17 cellular contexts compared by ENCODE assay signal in genomic region chr11:105611414-105611813, GRCh38. TPM values are rescaled to one million over a fixed set of nuclear protein-coding genes. Genes with fewer than 3 reads are reported as not detected.
DNase-seq lines count a peak whose midpoint lies in the region; ATAC-seq, FAIRE-seq and TF ChIP-seq lines count a peak whose summit lies in the region.
"Had no signal": no experiment of that assay in that cellular context is flagged by ENCODE, and none has a peak within 500 bp of the region (broad histone marks: within the 10 kb centered on the region; RNA-seq: fewer than 3 reads in every experiment).

No MANE protein-coding gene starts in this region.

- H2BK15ac ChIP-seq in H1 (ENCODE audit: low read length) = no peak overlapping the region

- peak overlapping the region; percentile 95 to 97 for H3K4me2 ChIP-seq in H1 (ENCODE audit: insufficient read depth in 1 of 2, low read depth in 2 of 2, low read length in 2 of 2)
- H3K4me2 ChIP-seq in neural cell (ENCODE audit: low read length) = peak overlapping the region; percentile 81

- peak overlapping the region in 5 of 8 donors; percentile 1 to 59 (median 40) for H3K4me3 Mint-ChIP-seq in CD4-positive, alpha-beta memory T cell

- H3K23me2 ChIP-seq in H1 (ENCODE audit: low read depth, low read length) = peaks cover 18% of the 10 kb centered on the region; the same call in 1 of the 2 replicates

- H3K79me1 ChIP-seq in H1 (ENCODE audit: low read depth, low read length) = no peaks in the 10 kb centered on the region

- H3K18ac ChIP-seq in H1 (ENCODE audit: extremely low read depth, low read length) = no peak overlapping the region

- no peaks in the 10 kb centered on the region for H3K36me3 Mint-ChIP-seq in CD4-positive, alpha-beta memory T cell
- H3K36me3 Mint-ChIP-seq in activated naive CD4-positive, alpha-beta T cell treated with anti-CD3 and anti-CD28 coated beads, Interleukin-2, amount 50 U/mL, for 72 hours = peaks cover 0 to 6% of the 10 kb centered on the region in 2 donors
- H3K36me3 Mint-ChIP-seq: naive thymus-derived CD8-positive, alpha-beta T cell; stimulated activated effector memory CD8-positive, alpha-beta T cell treated with anti-CD3 and anti-CD28 coated beads, Interleukin-12 subunit alpha, Interleukin-12 subunit beta, amount 100 ng/mL, for 72 hours had no signal

- H3K27me3 Mint-ChIP-seq in CD4-positive, alpha-beta memory T cell = peaks cover 19 to 33% of the 10 kb centered on the region in 2 donors

- H2AFZ ChIP-seq in H1 (ENCODE audit: low read length) = no peak overlapping the region
- no peak overlapping the region for H2AFZ ChIP-seq in neural cell (ENCODE audit: low read depth, low read length)

- peak overlapping the region in 3 of 4 experiments; percentile 9 to 65 (median 28); a peak in 3 of 7 replicates for H3K9ac ChIP-seq in H1 (replicated peaks in 1 of 4; ENCODE audit: extremely low read depth in 1 of 4, low read depth in 3 of 4, low read length in 3 of 4)
- peak overlapping the region; percentile 66 for H3K9ac ChIP-seq in neural cell (ENCODE audit: low read length)

- POLR2A ChIA-PET in CD4-positive, alpha-beta memory T cell (lab: Charles Lee; ENCODE audit: partially characterized antibody) = no interaction called here
- POLR2A ChIA-PET in H1 (lab: Charles Lee; ENCODE audit: partially characterized antibody) = interaction anchor here (0.9 to 1.2 kb wide), 2 partner anchors 11 to 25 kb away, joined by 4 read pairs; no protein-coding TSS in a partner anchor

- H3K9me2 ChIP-seq in neural cell (ENCODE audit: insufficient read depth, low read length) = no peaks in the 10 kb centered on the region

- no peak for DNase-seq in CD4-positive, alpha-beta memory T cell
- DNase-seq in NCI-H2227 (lab: John Stamatoyannopoulos, UW; ENCODE audit: unreplicated experiment) (peak; percentile 5), H1 (ENCODE audit: low read depth in 1 of 2, low spot score in 2 of 2) (no peak), HT-29 (ENCODE audit: low spot score) (no peak)
- no peak for DNase-seq in effector CD8-positive, alpha-beta T cell (lab: John Stamatoyannopoulos, UW)
- DNase-seq in activated naive CD4-positive, alpha-beta T cell treated with anti-CD3 and anti-CD28 coated beads, Interleukin-2, amount 50 U/mL, for 72 hours (ENCODE audit: low spot score in 2 of 2) = no peak
- DNase-seq in activated T-cell treated with anti-CD3 and anti-CD28 coated beads, Interleukin-2, amount 50 U/mL, for 48 hours = no peak
- DNase-seq: activated T-cell treated with anti-CD3 and anti-CD28 coated beads for 4 hours; naive thymus-derived CD8-positive, alpha-beta T cell; SHP77 treated with DMSO at 0.1 percent for 48 hours; stimulated activated CD4-positive, alpha-beta T cell treated with anti-CD3 and anti-CD28 coated beads, Interleukin-1b, Interleukin-23, amount 100 ng/mL, for 48 hours had no signal

- H3K27ac Mint-ChIP-seq in CD4-positive, alpha-beta memory T cell = no peak overlapping the region
- no peak overlapping the region for H3K27ac Mint-ChIP-seq in activated naive CD4-positive, alpha-beta T cell treated with anti-CD3 and anti-CD28 coated beads, Interleukin-2, amount 50 U/mL, for 72 hours
- H3K27ac Mint-ChIP-seq: naive thymus-derived CD8-positive, alpha-beta T cell; stimulated activated effector memory CD8-positive, alpha-beta T cell treated with anti-CD3 and anti-CD28 coated beads, Interleukin-12 subunit alpha, Interleukin-12 subunit beta, amount 100 ng/mL, for 72 hours had no signal

- H2BK20ac ChIP-seq in H1 (ENCODE audit: low read length) = no peak overlapping the region

- H3F3A ChIP-seq in neural cell (ENCODE audit: insufficient read depth, low read length, poor library complexity, severe bottlenecking) = no peaks in the 10 kb centered on the region

- H3K27me3 ChIP-seq in CD4-positive, alpha-beta memory T cell (ENCODE audit: insufficient read depth, low read length) = peaks cover 13% of the 10 kb centered on the region
- peaks cover 0 to 19% (median 5%) of the 10 kb centered on the region in 4 experiments; a peak in 5 of 7 replicates for H3K27me3 ChIP-seq in H1 (replicated peaks in 1 of 4; ENCODE audit: control insufficient read depth in 3 of 4, extremely low read depth in 1 of 4, insufficient read depth in 3 of 4, low read length in 3 of 4)
- peaks cover 34% of the 10 kb centered on the region for H3K27me3 ChIP-seq in neural cell (ENCODE audit: insufficient read depth, low read depth, low read length)

- H3K56ac ChIP-seq in H1 (replicated peaks; ENCODE audit: insufficient read length, low read depth, low read length) = no peak overlapping the region

- H3K36me3 ChIP-seq in CD4-positive, alpha-beta memory T cell (ENCODE audit: insufficient read depth, low read length) = no peaks in the 10 kb centered on the region
- H3K36me3 ChIP-seq in H1 (ENCODE audit: control insufficient read depth in 2 of 4, insufficient read depth in 4 of 4, low read length in 3 of 4) = no peaks in the 10 kb centered on the region; a peak in 1 of 8 replicates
- H3K36me3 ChIP-seq in neural cell (ENCODE audit: insufficient read depth, low read length) = no peaks in the 10 kb centered on the region

- TF ChIP-seq EP300 in H1 (IDR thresholded peaks at IDR 0.05; ENCODE audit: borderline replicate concordance in 1 of 2, low read depth in 2 of 2, low read length in 2 of 2) (no peak), neural cell (conservative IDR thresholded peaks at IDR 0.05; ENCODE audit: poor library complexity, severe bottlenecking) (no peak)

- H4K91ac ChIP-seq in H1 (replicated peaks; ENCODE audit: insufficient read length, low read length) = no peak overlapping the region

- intact Hi-C loops in CD4-positive, alpha-beta memory T cell (cut with micrococcal nuclease) = no loop called here

- H2BK5ac ChIP-seq in H1 (ENCODE audit: low read depth, low read length) = peak overlapping the region; percentile 37; the same call in 1 of the 2 replicates

- H3K9me3 ChIP-seq in CD4-positive, alpha-beta memory T cell (ENCODE audit: control insufficient read depth in 1 of 2, low read length in 2 of 2) = no peaks in the 10 kb centered on the region
- H3K9me3 ChIP-seq in H1 (ENCODE audit: insufficient read depth in 2 of 2, low read depth in 1 of 2, low read length in 1 of 2) (no peaks in the 10 kb centered on the region), neural cell (ENCODE audit: low read length) (no peaks in the 10 kb centered on the region)

- H3K4ac ChIP-seq in H1 (replicated peaks; ENCODE audit: insufficient read length, low read depth, low read length) = no peak overlapping the region

- H3K79me2 ChIP-seq in H1 (ENCODE audit: control insufficient read depth in 1 of 2, insufficient read depth in 2 of 2, low read length in 2 of 2) (peaks cover 0 to 12% of the 10 kb centered on the region in 2 experiments; a peak in 2 of 4 replicates), neural cell (replicated peaks; ENCODE audit: insufficient read depth, low read length) (no peaks in the 10 kb centered on the region)

- H3K27ac ChIP-seq in CD4-positive, alpha-beta memory T cell (ENCODE audit: low read depth, low read length) = no peak overlapping the region
- H3K27ac ChIP-seq in H1 (ENCODE audit: low read depth, low read length) = no peak overlapping the region
- H3K27ac ChIP-seq in neural cell (ENCODE audit: low read length) = no peak overlapping the region
- H3K27ac ChIP-seq: VCaP had no signal

- no peak overlapping the region for H4K8ac ChIP-seq in H1 (ENCODE audit: extremely low read depth, insufficient read depth, low read length)

- no peak for TF ChIP-seq RAD21 in H1 (IDR thresholded peaks at IDR 0.05 in 1 of 2, conservative IDR thresholded peaks at IDR 0.05 in 1 of 2; ENCODE audit: low read depth in 2 of 2, low read length in 2 of 2)
- TF ChIP-seq RAD21 in neural cell (conservative IDR thresholded peaks at IDR 0.05) = no peak

- H3K14ac ChIP-seq in H1 (ENCODE audit: insufficient read length) = no peak overlapping the region

- H2BK12ac ChIP-seq in H1 (ENCODE audit: low read depth, low read length) = peak overlapping the region; percentile 91

- peaks cover 7 to 28% (median 18%) of the 10 kb centered on the region in 4 donors for H3K4me1 Mint-ChIP-seq in CD4-positive, alpha-beta memory T cell

- 6% methylated on average over 10 of the region's 10 CpGs; no CpG with 5 or more reads in 1 of the 2 experiments for WGBS in H1 (ENCODE audit: extremely low coverage in 1 of 2, insufficient coverage in 1 of 2, insufficient read length in 1 of 2, insufficient replicate concordance in 2 of 2, low coverage in 1 of 2, low lambda C conversion rate in 2 of 2, missing lambda C conversion rate in 1 of 2), 2 experiments

- H4K20me1 ChIP-seq in H1 (replicated peaks in 1 of 2; ENCODE audit: control insufficient read depth in 1 of 2, insufficient read depth in 2 of 2, low read length in 2 of 2) (no peaks in the 10 kb centered on the region), neural cell (ENCODE audit: insufficient read depth) (no peaks in the 10 kb centered on the region)

- CTCF ChIA-PET in CD4-positive, alpha-beta memory T cell (lab: Charles Lee; ENCODE audit: partially characterized antibody) = no interaction called here
- CTCF ChIA-PET in H1 (lab: Charles Lee; ENCODE audit: partially characterized antibody) = interaction anchor here (0.5 to 1.4 kb wide), 7 partner anchors 10 to 452 kb away, joined by 3 to 8 read pairs (median 4); no protein-coding TSS in a partner anchor

- TF ChIP-seq POLR2A in H1 (IDR thresholded peaks at IDR 0.05; ENCODE audit: control extremely low read depth in 1 of 2, low read depth in 2 of 2, low read length in 2 of 2) = no peak

- TF ChIP-seq CTCF in H1 (IDR thresholded peaks at IDR 0.05; ENCODE audit: control extremely low read depth in 1 of 3, insufficient read depth in 1 of 3, low read depth in 1 of 3, low read length in 3 of 3) = no peak
- no peak for TF ChIP-seq CTCF in neural cell (IDR thresholded peaks at IDR 0.05; ENCODE audit: poor library complexity, severe bottlenecking)

- H3K4me1 ChIP-seq in CD4-positive, alpha-beta memory T cell (ENCODE audit: insufficient read depth, low read length) = peaks cover 11% of the 10 kb centered on the region
- H3K4me1 ChIP-seq in H1 (replicated peaks in 1 of 4; ENCODE audit: control insufficient read depth in 3 of 4, insufficient read depth in 4 of 4, low read length in 3 of 4) = peaks cover 3 to 13% (median 6%) of the 10 kb centered on the region in 4 experiments; a peak in 4 of 7 replicates

- no peak overlapping the region for H3K23ac ChIP-seq in H1 (ENCODE audit: insufficient read length)

- H3K9me3 Mint-ChIP-seq in CD4-positive, alpha-beta memory T cell = no peaks in the 10 kb centered on the region
- no peaks in the 10 kb centered on the region for H3K9me3 Mint-ChIP-seq in activated naive CD4-positive, alpha-beta T cell treated with anti-CD3 and anti-CD28 coated beads, Interleukin-2, amount 50 U/mL, for 72 hours
- H3K9me3 Mint-ChIP-seq: stimulated activated effector memory CD8-positive, alpha-beta T cell treated with anti-CD3 and anti-CD28 coated beads, Interleukin-12 subunit alpha, Interleukin-12 subunit beta, amount 100 ng/mL, for 72 hours had no signal

- no peak overlapping the region for H2BK120ac ChIP-seq in H1 (replicated peaks; ENCODE audit: low read depth, low read length)

- ATAC-seq in activated naive CD4-positive, alpha-beta T cell treated with anti-CD3 and anti-CD28 coated beads, Interleukin-2, amount 50 U/mL, for 72 hours = no peak
- ATAC-seq: naive thymus-derived CD8-positive, alpha-beta T cell; stimulated activated effector memory CD8-positive, alpha-beta T cell treated with anti-CD3 and anti-CD28 coated beads, Interleukin-12 subunit alpha, Interleukin-12 subunit beta, amount 100 ng/mL, for 72 hours had no signal

- FAIRE-seq in H1 (lab: Jason Lieb, UNC) = no peak
- FAIRE-seq: islet of Langerhans had no signal

- no peak overlapping the region for H3K4me3 ChIP-seq in CD4-positive, alpha-beta memory T cell (ENCODE audit: low read length in 2 of 2)
- H3K4me3 ChIP-seq in H1 (ENCODE audit: extremely low read depth in 1 of 4, insufficient read depth in 2 of 4, low read depth in 3 of 4, low read length in 4 of 4) (peak overlapping the region; percentile 61 to 85 (median 76); a peak in 7 of 8 replicates), neural cell (ENCODE audit: low read length) (peak overlapping the region; percentile 82)

- H4K5ac ChIP-seq in H1 (ENCODE audit: insufficient read length, low read depth, low read length) = no peak overlapping the region

- no peak overlapping the region; the same call in 1 of the 2 replicates for H2AK5ac ChIP-seq in H1 (ENCODE audit: low read depth, low read length)

RNA-seq across cellular contexts. Expression of gene GRIA4, which starts 1.5 kb away (rescaled TPM):
- total RNA-seq in CD4-positive, alpha-beta memory T cell = not detected
- not detected for polyA plus RNA-seq in CD4-positive, alpha-beta memory T cell
- 18.8 and 21.8 TPM in 2 replicates for total RNA-seq in H1 (2021; fragmentation: NEBNext Ultra II Directional; extraction: Animal tissue kit (Norgen Biotek cat#: 25700))
- polyA plus RNA-seq in H1 (2011; rRNA removed) (8.9 and 12.5 TPM in 2 replicates), neural cell (6.3 and 6.6 TPM in 2 replicates)
- 13.5 TPM for polyA plus RNA-seq in H1 (2011; cell fraction: cytosol; rRNA removed)
- polyA plus RNA-seq in H1 (2011; cell fraction: nucleus; rRNA removed) = 6.0 TPM
- 8.8 to 15.4 TPM (median 9.5 TPM) in 4 replicates for polyA plus RNA-seq in H1 (2012, experiment 1 of 2)
- 0.88 TPM for polyA plus RNA-seq in H1 (2012, experiment 2 of 2)
- 22.2 TPM for polyA plus RNA-seq in H1 (2013, experiment 1 of 2)
- polyA plus RNA-seq in H1 (2013, experiment 2 of 2) = 23.1 TPM
- 17.2 and 23.2 TPM in 2 replicates for polyA minus RNA-seq in H1 (2011; rRNA and poly(A)+ RNA removed)
- polyA minus RNA-seq in H1 (2011; cell fraction: cytosol; rRNA and poly(A)+ RNA removed) = 3.9 TPM
- 50.9 TPM for polyA minus RNA-seq in H1 (2011; cell fraction: nucleus; rRNA and poly(A)+ RNA removed)
- polyA minus RNA-seq in neural cell = 29.7 and 38.3 TPM in 2 replicates
- total RNA-seq in HT-29 (2014; rRNA removed; shearing (Covaris generic)) = not detected in 2 replicates
- not detected for total RNA-seq in activated naive CD4-positive, alpha-beta T cell treated with anti-CD3 and anti-CD28 coated beads, Interleukin-2, amount 50 U/mL, for 72 hours
- total RNA-seq: naive thymus-derived CD8-positive, alpha-beta T cell; NCI-H460 had no signal
- polyA plus RNA-seq: BJ; naive thymus-derived CD8-positive, alpha-beta T cell had no signal

Comparison
In these comparisons a context has a peak if more than half of its experiments do, and no peak if none do; other contexts are left out.
1. H3K4me3 ChIP-seq: peak in H1 (4 of 4) and neural cell (single experiment); none in CD4-positive, alpha-beta memory T cell (0 of 2).
2. RNA of gene GRIA4, which starts 1.5 kb away (total RNA-seq): 18.8 to 21.8 TPM in H1; not detected in CD4-positive, alpha-beta memory T cell, not detected in HT-29 and not detected in activated naive CD4-positive, alpha-beta T cell treated with anti-CD3 and anti-CD28 coated beads, Interleukin-2, amount 50 U/mL, for 72 hours; every median in the first group is over 10 times any median in the second.